16 cellular contexts compared by ENCODE assay signal in the genomic region with DNA sequence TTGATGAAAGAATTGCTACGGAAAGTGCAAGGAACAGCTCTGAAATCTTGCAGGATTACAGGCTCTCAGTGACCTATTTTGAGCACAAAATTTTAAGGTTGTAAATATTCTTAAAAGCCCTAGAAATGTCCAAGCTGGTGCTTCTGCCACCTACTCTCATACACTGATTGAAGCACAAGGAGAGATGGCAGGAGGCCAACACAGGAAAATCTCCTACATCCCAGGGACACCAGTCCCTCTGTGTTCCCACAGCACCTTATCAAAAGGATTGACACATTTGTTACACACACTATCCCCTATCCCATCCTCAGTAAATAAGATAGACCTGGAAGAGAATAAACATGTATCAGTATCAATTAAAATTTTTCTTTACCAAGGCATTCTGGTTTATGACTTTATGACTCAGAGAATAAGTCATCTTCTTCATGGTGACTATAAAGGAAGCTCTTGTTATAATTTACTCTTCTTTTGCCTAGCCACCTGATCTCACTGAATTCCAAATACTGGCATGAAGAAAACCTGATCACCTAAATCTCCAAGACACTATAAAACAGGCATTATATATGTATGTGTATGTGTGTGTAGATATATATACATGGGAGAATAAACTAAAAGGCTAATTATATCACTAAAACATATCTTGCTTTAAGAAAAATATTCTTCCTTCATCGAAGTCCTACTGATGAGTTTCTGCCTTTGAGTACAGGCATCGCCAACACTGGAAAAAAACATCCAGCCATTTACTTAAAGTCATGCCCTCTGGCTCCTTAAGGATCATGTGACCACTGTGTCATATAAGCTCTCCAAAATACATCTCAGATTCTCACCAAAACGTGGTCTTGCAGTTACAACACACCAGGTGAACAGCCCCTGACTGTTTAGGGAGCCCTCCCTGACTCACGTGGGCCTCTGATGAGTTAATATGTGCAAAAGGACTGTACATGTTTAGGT.
DNase-seq lines count a peak whose midpoint lies in the region; TF ChIP-seq lines count a peak whose summit lies in the region.
"Had no signal": no experiment of that assay in that cellular context is flagged by ENCODE, and none has a peak within 500 bp of the region (broad histone marks: within the 10 kb centered on the region; RNA-seq: fewer than 3 reads in every experiment).

No MANE protein-coding gene starts in this region.

- H4K91ac ChIP-seq in mesenchymal stem cell (ENCODE audit: low read length), result no peak overlapping the region

- H2BK120ac ChIP-seq in mesenchymal stem cell (ENCODE audit: low read depth, low read length), result no peak overlapping the region

- no peak overlapping the region for H3K4ac ChIP-seq in mesenchymal stem cell (ENCODE audit: low read depth in 1 of 2, low read length in 2 of 2)

- no peak for TF ChIP-seq CTCF in GM10248 (IDR thresholded peaks at IDR 0.05; ENCODE audit: control extremely low read depth, extremely low read depth, low read depth, missing control alignments)

- peaks cover 0 to 4% of the 10 kb centered on the region in 2 experiments for H3K36me3 ChIP-seq in mesenchymal stem cell (ENCODE audit: control insufficient read depth in 1 of 2, insufficient read depth in 2 of 2, low read depth in 1 of 2, low read length in 2 of 2)
- H3K36me3 ChIP-seq in Karpas-422 (ENCODE audit: insufficient read depth, low read length), result no peaks in the 10 kb centered on the region
- H3K36me3 ChIP-seq: sigmoid colon had no signal

- H3K4me3 ChIP-seq in mesenchymal stem cell (ENCODE audit: insufficient read depth in 1 of 2, low read depth in 1 of 2, low read length in 2 of 2) (peak overlapping the region in 1 of 2 experiments; percentile 29), Karpas-422 (ENCODE audit: low read length) (no peak overlapping the region)
- H3K4me3 ChIP-seq: sigmoid colon had no signal

- H3K27ac ChIP-seq in mesenchymal stem cell (ENCODE audit: low read length, poor library complexity, severe bottlenecking) (no peak overlapping the region), Karpas-422 (ENCODE audit: low read length) (no peak overlapping the region)
- H3K27ac ChIP-seq: sigmoid colon had no signal

- H2AFZ ChIP-seq in mesenchymal stem cell (ENCODE audit: low read depth, low read length) (no peak overlapping the region), Karpas-422 (ENCODE audit: low read length) (no peak overlapping the region)

- H2BK12ac ChIP-seq in mesenchymal stem cell (ENCODE audit: low read length in 2 of 2), result no peak overlapping the region

- H3K9ac ChIP-seq in mesenchymal stem cell (ENCODE audit: low read length), result no peak overlapping the region
- no peak overlapping the region for H3K9ac ChIP-seq in Karpas-422 (ENCODE audit: low read length)

- H4K20me1 ChIP-seq in Karpas-422 (ENCODE audit: insufficient read depth, low read depth, low read length), result no peaks in the 10 kb centered on the region

- H4K8ac ChIP-seq in mesenchymal stem cell (ENCODE audit: low read length), result no peak overlapping the region

- POLR2A ChIA-PET in GM10248 (lab: Yijun Ruan, JAX), result no interaction called here

- H3K9me3 ChIP-seq in mesenchymal stem cell (ENCODE audit: control insufficient read depth, low read length) (no peaks in the 10 kb centered on the region), Karpas-422 (ENCODE audit: low read length) (peaks cover 12% of the 10 kb centered on the region)
- H3K9me3 ChIP-seq: sigmoid colon had no signal

- H3K14ac ChIP-seq in mesenchymal stem cell (ENCODE audit: low read length in 2 of 2), result no peak overlapping the region

- CTCF ChIA-PET in GM10248 (lab: Yijun Ruan, JAX), result interaction anchor here (0.7 kb wide), 1 partner anchor 14 kb away, joined by 3 read pairs; no protein-coding TSS in a partner anchor

- over 99% methylated on average over 4 of the region's 5 CpGs for WGBS in mesenchymal stem cell

- no peak overlapping the region for H2BK15ac ChIP-seq in mesenchymal stem cell (ENCODE audit: low read depth, poor library complexity, severe bottlenecking)

- no peak overlapping the region for H2BK5ac ChIP-seq in mesenchymal stem cell (ENCODE audit: low read depth, low read length, poor library complexity, severe bottlenecking)

- no peak overlapping the region for H3K23ac ChIP-seq in mesenchymal stem cell (ENCODE audit: low read length in 2 of 2)

- H3K79me1 ChIP-seq in mesenchymal stem cell (replicated peaks; ENCODE audit: low read length, poor library complexity, severe bottlenecking), result no peaks in the 10 kb centered on the region

- H3K4me1 ChIP-seq in mesenchymal stem cell (ENCODE audit: control insufficient read depth, insufficient read depth, low read depth, low read length), result peaks cover 3% of the 10 kb centered on the region
- H3K4me1 ChIP-seq in Karpas-422 (ENCODE audit: low read length), result no peaks in the 10 kb centered on the region
- H3K4me1 ChIP-seq: sigmoid colon had no signal

- no peak overlapping the region for H2AK5ac ChIP-seq in mesenchymal stem cell (ENCODE audit: low read length, severe bottlenecking)

- H3K9me2 ChIP-seq in Karpas-422 (replicated peaks; ENCODE audit: insufficient read depth, low read length), result no peaks in the 10 kb centered on the region

- DNase-seq in Daoy (ENCODE audit: low read depth) (peak; percentile 17), LHCN-M2 (ENCODE audit: low read depth) (peak; percentile 25), cerebellar cortex (ENCODE audit: low spot score) (peak; percentile 21), mesenchymal stem cell (peak; percentile 7), GM10248 (ENCODE audit: extremely low spot score) (no peak), OCI-M1 (lab: John Stamatoyannopoulos, UW) (no peak), Karpas-422 (no peak), NCI-H2227 (lab: John Stamatoyannopoulos, UW; ENCODE audit: unreplicated experiment) (no peak)
- DNase-seq: AML-193, aorta, foreskin melanocyte, H7, KG1, NCI-H1436 treated with DMSO at 0.1 percent for 48 hours, NCI-H446 treated with DMSO at 0.1 percent for 48 hours, sigmoid colon had no signal

- no peak overlapping the region for H3K18ac ChIP-seq in mesenchymal stem cell (ENCODE audit: low read depth in 1 of 2, low read length in 2 of 2)

- no peaks in the 10 kb centered on the region for H3K79me2 ChIP-seq in Karpas-422 (ENCODE audit: low read length)

- H3K27me3 ChIP-seq in mesenchymal stem cell (ENCODE audit: control insufficient read depth in 1 of 2, insufficient read depth in 1 of 2, low read length in 2 of 2) (no peaks in the 10 kb centered on the region), Karpas-422 (ENCODE audit: low read length) (no peaks in the 10 kb centered on the region)
- H3K27me3 ChIP-seq: sigmoid colon had no signal

- H3K4me2 ChIP-seq in mesenchymal stem cell (ENCODE audit: low read length, poor library complexity, severe bottlenecking) (no peak overlapping the region), Karpas-422 (ENCODE audit: low read depth, low read length, poor library complexity, severe bottlenecking) (no peak overlapping the region)

Comparison
In these comparisons a context has a peak if more than half of its experiments do, and no peak if none do; other contexts are left out.
1. DNase-seq: peak in Daoy (single experiment), LHCN-M2 (single experiment), cerebellar cortex (single experiment) and mesenchymal stem cell (single experiment); none in GM10248 (single experiment), OCI-M1 (single experiment), Karpas-422 (single experiment) and NCI-H2227 (single experiment).